18 cellular contexts compared by ENCODE assay signal in genomic region chr17:78346605-78347250, GRCh38. TPM values are rescaled to one million over a fixed set of nuclear protein-coding genes. Genes with fewer than 3 reads are reported as not detected.
A peak's percentile ranks its signal among the peaks of the same experiment; 100 is the strongest.
DNase-seq lines count a peak whose midpoint lies in the region; ATAC-seq, FAIRE-seq and TF ChIP-seq lines count a peak whose summit lies in the region.
"Had no signal": no experiment of that assay in that cellular context is flagged by ENCODE, and none has a peak within 500 bp of the region (broad histone marks: within the 10 kb centered on the region; RNA-seq: fewer than 3 reads in every experiment).

No MANE protein-coding gene starts in this region.

- no peak for TF ChIP-seq EP300 in H1 (IDR thresholded peaks at IDR 0.05; ENCODE audit: borderline replicate concordance in 1 of 2, low read depth in 2 of 2, low read length in 2 of 2)

- no peaks in the 10 kb centered on the region for H4K20me1 ChIP-seq in H1 (replicated peaks in 1 of 2; ENCODE audit: control insufficient read depth in 1 of 2, insufficient read depth in 2 of 2, low read length in 2 of 2)

- H3K36me3 ChIP-seq in H1 (ENCODE audit: control insufficient read depth in 2 of 4, insufficient read depth in 4 of 4, low read length in 3 of 4), result no peaks in the 10 kb centered on the region
- H3K36me3 ChIP-seq in H7 (replicated peaks; ENCODE audit: control insufficient read depth, insufficient read depth, low read length), result no peaks in the 10 kb centered on the region

- no peak overlapping the region for H3K4ac ChIP-seq in H1 (replicated peaks; ENCODE audit: insufficient read length, low read depth, low read length)

- TF ChIP-seq RAD21 in H1 (IDR thresholded peaks at IDR 0.05 in 1 of 2, conservative IDR thresholded peaks at IDR 0.05 in 1 of 2; ENCODE audit: low read depth in 2 of 2, low read length in 2 of 2), result peak; percentile 31 to 47; a peak in 3 of 4 replicates

- no peak overlapping the region for H3K4me3 ChIP-seq in H1 (ENCODE audit: extremely low read depth in 1 of 4, insufficient read depth in 2 of 4, low read depth in 3 of 4, low read length in 4 of 4)
- no peak overlapping the region for H3K4me3 ChIP-seq in H7 (ENCODE audit: insufficient read depth, low read depth, low read length)

- H2AK5ac ChIP-seq in H1 (ENCODE audit: low read depth, low read length), result no peak overlapping the region

- H3K27me3 ChIP-seq in H1 (replicated peaks in 1 of 4; ENCODE audit: control insufficient read depth in 3 of 4, extremely low read depth in 1 of 4, insufficient read depth in 3 of 4, low read length in 3 of 4), result peaks cover 0 to 9% (median 5%) of the 10 kb centered on the region in 4 experiments; a peak in 4 of 7 replicates
- peaks cover 5% of the 10 kb centered on the region for H3K27me3 ChIP-seq in H7 (ENCODE audit: control insufficient read depth, insufficient read depth, low read length)

- H2AFZ ChIP-seq in H1 (ENCODE audit: low read length), result no peak overlapping the region

- H3K79me1 ChIP-seq in H1 (ENCODE audit: low read depth, low read length), result no peaks in the 10 kb centered on the region

- no peak overlapping the region for H2BK120ac ChIP-seq in H1 (replicated peaks; ENCODE audit: low read depth, low read length)

- H2BK5ac ChIP-seq in H1 (ENCODE audit: low read depth, low read length), result no peak overlapping the region; the same call in 1 of the 2 replicates

- H3K14ac ChIP-seq in H1 (ENCODE audit: insufficient read length), result no peak overlapping the region

- no peak for FAIRE-seq in RCC 7860 (lab: Jason Lieb, UNC)
- FAIRE-seq in H1 (lab: Jason Lieb, UNC), result no peak
- FAIRE-seq: A204.1 had no signal

- H3K18ac ChIP-seq in H1 (ENCODE audit: extremely low read depth, low read length), result no peak overlapping the region

- peak in 2 of 3 experiments; percentile 37 to 46; a peak in 3 of 4 replicates for TF ChIP-seq CTCF in H1 (IDR thresholded peaks at IDR 0.05; ENCODE audit: control extremely low read depth in 1 of 3, insufficient read depth in 1 of 3, low read depth in 1 of 3, low read length in 3 of 3)

- H2BK20ac ChIP-seq in H1 (ENCODE audit: low read length), result no peak overlapping the region

- H2BK12ac ChIP-seq in H1 (ENCODE audit: low read depth, low read length), result no peak overlapping the region

- H3K56ac ChIP-seq in H1 (replicated peaks; ENCODE audit: insufficient read length, low read depth, low read length), result no peak overlapping the region

- H3K27me3 Mint-ChIP-seq in activated T-cell treated with anti-CD3 and anti-CD28 coated beads, Interleukin-2, amount 50 U/mL, for 72 hours (ENCODE audit: low read depth), result no peaks in the 10 kb centered on the region
- H3K27me3 Mint-ChIP-seq in activated T-cell treated with anti-CD3 and anti-CD28 coated beads, Interleukin-2, amount 50 U/mL, for 24 hours, result no peaks in the 10 kb centered on the region
- H3K27me3 Mint-ChIP-seq: activated CD4-positive, alpha-beta memory T cell treated with anti-CD3 and anti-CD28 coated beads for 36 hours had no signal

- H3K4me1 ChIP-seq in H1 (replicated peaks in 1 of 4; ENCODE audit: control insufficient read depth in 3 of 4, insufficient read depth in 4 of 4, low read length in 3 of 4), result peaks cover 0 to 22% (median 19%) of the 10 kb centered on the region in 4 experiments; a peak in 5 of 7 replicates

- peak overlapping the region; percentile 33 for H3K27ac Mint-ChIP-seq in activated T-cell treated with anti-CD3 and anti-CD28 coated beads, Interleukin-2, amount 50 U/mL, for 72 hours
- no peak overlapping the region for H3K27ac Mint-ChIP-seq in activated T-cell treated with anti-CD3 and anti-CD28 coated beads, Interleukin-2, amount 50 U/mL, for 24 hours
- peak overlapping the region; percentile 64 for H3K27ac Mint-ChIP-seq in stimulated activated effector memory CD8-positive, alpha-beta T cell treated with anti-CD3 and anti-CD28 coated beads, Interleukin-12 subunit alpha, Interleukin-12 subunit beta, amount 100 ng/mL, for 72 hours
- H3K27ac Mint-ChIP-seq: activated CD4-positive, alpha-beta memory T cell treated with anti-CD3 and anti-CD28 coated beads for 36 hours; type B pancreatic cell had no signal

- POLR2A ChIA-PET in H1 (lab: Charles Lee; ENCODE audit: partially characterized antibody), result interaction anchor here (0.9 to 5.2 kb wide), 4 partner anchors 13 to 23 kb away, joined by 3 to 29 read pairs (median 4); partner anchors contain the start of gene SOCS3

- no peak overlapping the region for H3K4me2 ChIP-seq in H1 (ENCODE audit: insufficient read depth in 1 of 2, low read depth in 2 of 2, low read length in 2 of 2)

- no peaks in the 10 kb centered on the region for H3K79me2 ChIP-seq in H1 (ENCODE audit: control insufficient read depth in 1 of 2, insufficient read depth in 2 of 2, low read length in 2 of 2)

- no peak overlapping the region for H3K27ac ChIP-seq in H1 (ENCODE audit: low read depth, low read length)

- H3K23me2 ChIP-seq in H1 (ENCODE audit: low read depth, low read length), result no peaks in the 10 kb centered on the region; the same call in 1 of the 2 replicates

- H3K9ac ChIP-seq in H1 (replicated peaks in 1 of 4; ENCODE audit: extremely low read depth in 1 of 4, low read depth in 3 of 4, low read length in 3 of 4), result no peak overlapping the region

- no peak overlapping the region for H3K4me3 Mint-ChIP-seq in activated T-cell treated with anti-CD3 and anti-CD28 coated beads, Interleukin-2, amount 50 U/mL, for 72 hours
- no peak overlapping the region for H3K4me3 Mint-ChIP-seq in activated T-cell treated with anti-CD3 and anti-CD28 coated beads, Interleukin-2, amount 50 U/mL, for 24 hours
- no peak overlapping the region for H3K4me3 Mint-ChIP-seq in stimulated activated effector memory CD8-positive, alpha-beta T cell treated with anti-CD3 and anti-CD28 coated beads, Interleukin-12 subunit alpha, Interleukin-12 subunit beta, amount 100 ng/mL, for 72 hours
- H3K4me3 Mint-ChIP-seq: activated CD4-positive, alpha-beta memory T cell treated with anti-CD3 and anti-CD28 coated beads for 36 hours; type B pancreatic cell had no signal

- TF ChIP-seq POLR2A in H1 (IDR thresholded peaks at IDR 0.05; ENCODE audit: control extremely low read depth in 1 of 2, low read depth in 2 of 2, low read length in 2 of 2), result no peak

- 88% methylated on average over 13 of the region's 13 CpGs; no CpG with 5 or more reads in 1 of the 2 experiments for WGBS in H1 (ENCODE audit: extremely low coverage in 1 of 2, insufficient coverage in 1 of 2, insufficient read length in 1 of 2, insufficient replicate concordance in 2 of 2, low coverage in 1 of 2, low lambda C conversion rate in 2 of 2, missing lambda C conversion rate in 1 of 2), 2 experiments

- no peak overlapping the region for H4K5ac ChIP-seq in H1 (ENCODE audit: insufficient read length, low read depth, low read length)

- no peaks in the 10 kb centered on the region for H3K36me3 Mint-ChIP-seq in activated T-cell treated with anti-CD3 and anti-CD28 coated beads, Interleukin-2, amount 50 U/mL, for 72 hours (ENCODE audit: insufficient read depth in 2 of 2)
- H3K36me3 Mint-ChIP-seq in activated T-cell treated with anti-CD3 and anti-CD28 coated beads, Interleukin-2, amount 50 U/mL, for 24 hours (ENCODE audit: low read depth), result no peaks in the 10 kb centered on the region
- H3K36me3 Mint-ChIP-seq in stimulated activated effector memory CD8-positive, alpha-beta T cell treated with anti-CD3 and anti-CD28 coated beads, Interleukin-12 subunit alpha, Interleukin-12 subunit beta, amount 100 ng/mL, for 72 hours, result peaks cover 6% of the 10 kb centered on the region
- H3K36me3 Mint-ChIP-seq: activated CD4-positive, alpha-beta memory T cell treated with anti-CD3 and anti-CD28 coated beads for 36 hours; type B pancreatic cell had no signal

- DNase-seq in activated T-cell treated with anti-CD3 and anti-CD28 coated beads, Interleukin-2, amount 50 U/mL, for 72 hours, result no peak
- DNase-seq in activated T-cell treated with anti-CD3 and anti-CD28 coated beads, Interleukin-2, amount 50 U/mL, for 24 hours, result no peak
- DNase-seq in RCC 7860 (ENCODE audit: low spot score) (peak; percentile 44), H1 (ENCODE audit: low read depth in 1 of 2, low spot score in 2 of 2) (no peak), H7 (no peak), C1 segment of cervical spinal cord (lab: John Stamatoyannopoulos, UW) (no peak), GM19240 (ENCODE audit: insufficient read length, low spot score) (no peak)
- no peak for DNase-seq in stimulated activated effector memory CD8-positive, alpha-beta T cell treated with anti-CD3 and anti-CD28 coated beads, Interleukin-12 subunit alpha, Interleukin-12 subunit beta, amount 100 ng/mL, for 72 hours (ENCODE audit: low spot score in 2 of 2)
- DNase-seq: activated CD4-positive, alpha-beta memory T cell treated with anti-CD3 and anti-CD28 coated beads for 36 hours; Calu3; effector CD4-positive, alpha-beta T cell; foreskin melanocyte; Karpas-422; NCI-H2029; NCI-H524 treated with DMSO at 0.1 percent for 48 hours; stimulated activated CD4-positive, alpha-beta T cell treated with anti-CD3 and anti-CD28 coated beads, Interleukin-4, amount 100 ng/mL, for 4 hours had no signal

- H4K8ac ChIP-seq in H1 (ENCODE audit: extremely low read depth, insufficient read depth, low read length), result no peak overlapping the region

- H3K9me3 Mint-ChIP-seq in activated T-cell treated with anti-CD3 and anti-CD28 coated beads, Interleukin-2, amount 50 U/mL, for 72 hours, result no peaks in the 10 kb centered on the region
- no peaks in the 10 kb centered on the region for H3K9me3 Mint-ChIP-seq in activated T-cell treated with anti-CD3 and anti-CD28 coated beads, Interleukin-2, amount 50 U/mL, for 24 hours
- H3K9me3 Mint-ChIP-seq in stimulated activated effector memory CD8-positive, alpha-beta T cell treated with anti-CD3 and anti-CD28 coated beads, Interleukin-12 subunit alpha, Interleukin-12 subunit beta, amount 100 ng/mL, for 72 hours, result no peaks in the 10 kb centered on the region
- H3K9me3 Mint-ChIP-seq: activated CD4-positive, alpha-beta memory T cell treated with anti-CD3 and anti-CD28 coated beads for 36 hours; type B pancreatic cell had no signal

- no peaks in the 10 kb centered on the region for H3K9me3 ChIP-seq in H1 (ENCODE audit: insufficient read depth in 2 of 2, low read depth in 1 of 2, low read length in 1 of 2)

- no peak overlapping the region for H3K23ac ChIP-seq in H1 (ENCODE audit: insufficient read length)

- H4K91ac ChIP-seq in H1 (replicated peaks; ENCODE audit: insufficient read length, low read length), result no peak overlapping the region

- no peak for ATAC-seq in activated T-cell treated with anti-CD3 and anti-CD28 coated beads, Interleukin-2, amount 50 U/mL, for 72 hours (replicated peaks in 1 of 2)
- ATAC-seq in stimulated activated effector memory CD8-positive, alpha-beta T cell treated with anti-CD3 and anti-CD28 coated beads, Interleukin-12 subunit alpha, Interleukin-12 subunit beta, amount 100 ng/mL, for 72 hours, result no peak

- H3K4me1 Mint-ChIP-seq in activated T-cell treated with anti-CD3 and anti-CD28 coated beads, Interleukin-2, amount 50 U/mL, for 72 hours (ENCODE audit: low read depth), result peaks cover 82% of the 10 kb centered on the region
- peaks cover 78% of the 10 kb centered on the region for H3K4me1 Mint-ChIP-seq in activated T-cell treated with anti-CD3 and anti-CD28 coated beads, Interleukin-2, amount 50 U/mL, for 24 hours (ENCODE audit: low read depth)
- H3K4me1 Mint-ChIP-seq in stimulated activated effector memory CD8-positive, alpha-beta T cell treated with anti-CD3 and anti-CD28 coated beads, Interleukin-12 subunit alpha, Interleukin-12 subunit beta, amount 100 ng/mL, for 72 hours, result peaks cover 71% of the 10 kb centered on the region

- H2BK15ac ChIP-seq in H1 (ENCODE audit: low read length), result no peak overlapping the region

- CTCF ChIA-PET in H1 (lab: Charles Lee; ENCODE audit: partially characterized antibody), result interaction anchor here (0.7 to 2.6 kb wide), 13 partner anchors 9 to 96 kb away, joined by 3 to 9 read pairs (median 5); no protein-coding TSS in a partner anchor

RNA-seq across cellular contexts. Expression of gene SOCS3, which starts 13.1 kb away (rescaled TPM):
- total RNA-seq in activated T-cell treated with anti-CD3 and anti-CD28 coated beads, Interleukin-2, amount 50 U/mL, for 72 hours, result 100 to 1,000 TPM; 164 to 212 TPM
- 47.9 and 49.4 TPM in 2 replicates for total RNA-seq in H1 (2021; fragmentation: NEBNext Ultra II Directional; extraction: Animal tissue kit (Norgen Biotek cat#: 25700))
- 10.1 and 15.2 TPM in 2 replicates for polyA plus RNA-seq in H1 (2011; rRNA removed)
- 13.5 TPM for polyA plus RNA-seq in H1 (2011; cell fraction: cytosol; rRNA removed)
- 33.4 TPM for polyA plus RNA-seq in H1 (2011; cell fraction: nucleus; rRNA removed)
- polyA plus RNA-seq in H1 (2012, experiment 1 of 2), result 13.7 to 17.9 TPM (median 15.6 TPM) in 4 replicates
- polyA plus RNA-seq in H1 (2012, experiment 2 of 2), result 21.7 TPM
- 28.0 TPM for polyA plus RNA-seq in H1 (2013, experiment 1 of 2)
- polyA plus RNA-seq in H1 (2013, experiment 2 of 2), result 27.0 TPM
- 7.3 and 11.0 TPM in 2 replicates for polyA minus RNA-seq in H1 (2011; rRNA and poly(A)+ RNA removed)
- 17.7 TPM for polyA minus RNA-seq in H1 (2011; cell fraction: cytosol; rRNA and poly(A)+ RNA removed)
- 14.3 TPM for polyA minus RNA-seq in H1 (2011; cell fraction: nucleus; rRNA and poly(A)+ RNA removed)
- 13.3 and 26.9 TPM in 2 replicates for total RNA-seq in H7 (2014; rRNA removed; shearing (Covaris generic))

RNA-seq across cellular contexts. Expression of gene PGS1, which starts 31.7 kb away (rescaled TPM):
- 100 to 1,000 TPM in 1 of 2 donors, 10 to 100 TPM in 1; 81.6 to 101 TPM for total RNA-seq in activated T-cell treated with anti-CD3 and anti-CD28 coated beads, Interleukin-2, amount 50 U/mL, for 72 hours
- 56.7 and 60.0 TPM in 2 replicates for total RNA-seq in H1 (2021; fragmentation: NEBNext Ultra II Directional; extraction: Animal tissue kit (Norgen Biotek cat#: 25700))
- 46.7 and 69.3 TPM in 2 replicates for polyA plus RNA-seq in H1 (2011; rRNA removed)
- polyA plus RNA-seq in H1 (2011; cell fraction: cytosol; rRNA removed), result 69.5 TPM
- polyA plus RNA-seq in H1 (2011; cell fraction: nucleus; rRNA removed), result 180 TPM
- 38.8 to 53.2 TPM (median 48.6 TPM) in 4 replicates for polyA plus RNA-seq in H1 (2012, experiment 1 of 2)
- polyA plus RNA-seq in H1 (2012, experiment 2 of 2), result 42.4 TPM
- polyA plus RNA-seq in H1 (2013, experiment 1 of 2), result 34.5 TPM
- polyA plus RNA-seq in H1 (2013, experiment 2 of 2), result 33.4 TPM
- polyA minus RNA-seq in H1 (2011; rRNA and poly(A)+ RNA removed), result 49.7 and 65.7 TPM in 2 replicates
- polyA minus RNA-seq in H1 (2011; cell fraction: cytosol; rRNA and poly(A)+ RNA removed), result 37.5 TPM
- polyA minus RNA-seq in H1 (2011; cell fraction: nucleus; rRNA and poly(A)+ RNA removed), result 62.2 TPM
- 63.7 and 71.8 TPM in 2 replicates for total RNA-seq in H7 (2014; rRNA removed; shearing (Covaris generic))
